In genomic region chr5:57445715-57446037, GRCh38 we compare ENCODE assay signal across 35 cellular contexts. TPM values are rescaled to one million over a fixed set of nuclear protein-coding genes. Genes with fewer than 3 reads are reported as not detected.
DNase-seq lines count a peak whose midpoint lies in the region; ATAC-seq, FAIRE-seq and TF ChIP-seq lines count a peak whose summit lies in the region.
"Had no signal": no experiment of that assay in that cellular context is flagged by ENCODE, and none has a peak within 500 bp of the region (broad histone marks: within the 10 kb centered on the region; RNA-seq: fewer than 3 reads in every experiment).

No MANE protein-coding gene starts in this region.

- no peaks in the 10 kb centered on the region for H3K9me3 Mint-ChIP-seq in astrocyte (ENCODE audit: unreplicated experiment)
- H3K9me3 Mint-ChIP-seq in stimulated activated naive B cell treated with anti-CD40 and anti-IgM and Interleukin-4, amounts not matched to agents 10 μg/mL and 1 μg/mL and 100 μg/mL, for 72 hours, result no peaks in the 10 kb centered on the region

- H3K36me3 Mint-ChIP-seq in astrocyte (ENCODE audit: low read depth, unreplicated experiment), result no peaks in the 10 kb centered on the region
- H3K36me3 Mint-ChIP-seq in stimulated activated naive B cell treated with anti-CD40 and anti-IgM and Interleukin-4, amounts not matched to agents 10 μg/mL and 1 μg/mL and 100 μg/mL, for 72 hours, result no peaks in the 10 kb centered on the region
- H3K36me3 Mint-ChIP-seq: activated naive CD4-positive, alpha-beta T cell treated with anti-CD3 and anti-CD28 coated beads, Interleukin-2, amount 50 U/mL, for 72 hours had no signal

- no peak for TF ChIP-seq EP300 in ovary (IDR thresholded peaks at IDR 0.05)

- H3K27ac ChIP-seq in astrocyte (ENCODE audit: low read depth, low read length) (no peak overlapping the region), right atrium auricular region (peak overlapping the region; percentile 69 to 70), spleen (no peak overlapping the region), ovary (no peak overlapping the region)
- H3K27ac ChIP-seq: colonic mucosa, HL-60, sigmoid colon had no signal

- H3K9me3 ChIP-seq in astrocyte (ENCODE audit: insufficient read depth, low read depth, low read length) (no peaks in the 10 kb centered on the region), right atrium auricular region (no peaks in the 10 kb centered on the region), spleen (no peaks in the 10 kb centered on the region), ovary (no peaks in the 10 kb centered on the region)
- H3K9me3 ChIP-seq: colonic mucosa, sigmoid colon had no signal

- H3K27ac Mint-ChIP-seq in astrocyte (ENCODE audit: unreplicated experiment), result no peak overlapping the region
- peak overlapping the region; percentile 43 for H3K27ac Mint-ChIP-seq in stimulated activated naive B cell treated with anti-CD40 and anti-IgM and Interleukin-4, amounts not matched to agents 10 μg/mL and 1 μg/mL and 100 μg/mL, for 72 hours
- H3K27ac Mint-ChIP-seq: activated naive CD4-positive, alpha-beta T cell treated with anti-CD3 and anti-CD28 coated beads, Interleukin-2, amount 50 U/mL, for 72 hours; CD8-positive, alpha-beta memory T cell; progenitor cell of endocrine pancreas had no signal

- H3K9ac ChIP-seq in astrocyte (ENCODE audit: low read length), result no peak overlapping the region

- no peaks in the 10 kb centered on the region for H3K27me3 Mint-ChIP-seq in astrocyte (ENCODE audit: low read depth, unreplicated experiment)
- H3K27me3 Mint-ChIP-seq in stimulated activated naive B cell treated with anti-CD40 and anti-IgM and Interleukin-4, amounts not matched to agents 10 μg/mL and 1 μg/mL and 100 μg/mL, for 72 hours, result peaks cover 0 to 8% of the 10 kb centered on the region in 2 donors
- H3K27me3 Mint-ChIP-seq: progenitor cell of endocrine pancreas had no signal

- H3K27me3 ChIP-seq in astrocyte (ENCODE audit: insufficient read depth, low read length) (no peaks in the 10 kb centered on the region), right atrium auricular region (no peaks in the 10 kb centered on the region), spleen (replicated peaks in 1 of 7) (peaks cover 0 to 11% (median 0%) of the 10 kb centered on the region in 7 donors), ovary (no peaks in the 10 kb centered on the region)
- H3K27me3 ChIP-seq: colonic mucosa, sigmoid colon had no signal

- no peak overlapping the region for H3K4me2 ChIP-seq in astrocyte (ENCODE audit: low read length)

- TF ChIP-seq CTCF in astrocyte (IDR thresholded peaks at IDR 0.05; ENCODE audit: insufficient read depth, low read depth, low read length), result no peak
- no peak for TF ChIP-seq CTCF in right atrium auricular region (IDR thresholded peaks at IDR 0.05)
- no peak for TF ChIP-seq CTCF in spleen (IDR thresholded peaks at IDR 0.05 in 8 of 11, conservative IDR thresholded peaks at IDR 0.05 in 3 of 11)
- TF ChIP-seq CTCF in ovary (IDR thresholded peaks at IDR 0.05), result no peak

- H3K36me3 ChIP-seq in astrocyte (ENCODE audit: insufficient read depth, low read length) (no peaks in the 10 kb centered on the region), right atrium auricular region (no peaks in the 10 kb centered on the region), spleen (no peaks in the 10 kb centered on the region), ovary (no peaks in the 10 kb centered on the region)
- H3K36me3 ChIP-seq: colonic mucosa, sigmoid colon had no signal

- H4K20me1 ChIP-seq in astrocyte (ENCODE audit: insufficient read depth, low read length), result no peaks in the 10 kb centered on the region

- intact Hi-C loops in Right ventricle myocardium inferior (cut with DNase I) (no loop called here), left ventricle myocardium superior (cut with micrococcal nuclease) (no loop called here), spleen (cut with DNase I; ENCODE audit: low total_unique reads) (no loop called here), ovary (cut with DNase I) (no loop called here)

- H3K4me3 Mint-ChIP-seq in astrocyte (ENCODE audit: unreplicated experiment), result no peak overlapping the region
- no peak overlapping the region for H3K4me3 Mint-ChIP-seq in stimulated activated naive B cell treated with anti-CD40 and anti-IgM and Interleukin-4, amounts not matched to agents 10 μg/mL and 1 μg/mL and 100 μg/mL, for 72 hours
- H3K4me3 Mint-ChIP-seq: CD8-positive, alpha-beta memory T cell had no signal

- 77 to 91% (median 84%) methylated on average over 4 of the region's 4 CpGs for WGBS in spleen, 5 donors
- 85 to 93% (median 93%) methylated on average over 4 of the region's 4 CpGs for WGBS in ovary, 3 donors

- peaks cover 39% of the 10 kb centered on the region for H3K4me1 Mint-ChIP-seq in astrocyte (ENCODE audit: low read depth, unreplicated experiment)
- peaks cover 26 to 51% of the 10 kb centered on the region in 2 donors for H3K4me1 Mint-ChIP-seq in stimulated activated naive B cell treated with anti-CD40 and anti-IgM and Interleukin-4, amounts not matched to agents 10 μg/mL and 1 μg/mL and 100 μg/mL, for 72 hours
- H3K4me1 Mint-ChIP-seq: CD8-positive, alpha-beta memory T cell had no signal

- H3K4me1 ChIP-seq in astrocyte (ENCODE audit: insufficient read depth, low read length) (peaks cover 26% of the 10 kb centered on the region), right atrium auricular region (peaks cover 0 to 21% of the 10 kb centered on the region in 2 donors), spleen (no peaks in the 10 kb centered on the region), ovary (ENCODE audit: insufficient read depth) (peaks cover 15% of the 10 kb centered on the region)
- H3K4me1 ChIP-seq: colonic mucosa, sigmoid colon had no signal

- H2AFZ ChIP-seq in astrocyte (ENCODE audit: low read depth, low read length), result no peak overlapping the region

- TF ChIP-seq POLR2A in spleen (IDR thresholded peaks at IDR 0.05) (no peak), ovary (IDR thresholded peaks at IDR 0.05) (no peak)

- FAIRE-seq in astrocyte (lab: Jason Lieb, UNC), result no peak

- DNase-seq in Right ventricle myocardium inferior (ENCODE audit: missing footprints), result peak; percentile 23
- no peak for DNase-seq in left ventricle myocardium superior
- peak; percentile 31 for DNase-seq in astrocyte (ENCODE audit: low read depth)
- DNase-seq in right atrium auricular region (ENCODE audit: low spot score), result no peak
- DNase-seq in stimulated activated naive B cell treated with anti-CD40 and anti-IgM and Interleukin-4, amounts not matched to agents 10 μg/mL and 1 μg/mL and 100 μg/mL, for 72 hours, result no peak
- DNase-seq in spleen, result no peak
- DNase-seq in ovary, result no peak
- DNase-seq: 8988T; activated CD4-positive, alpha-beta T cell treated with anti-CD3 and anti-CD28 coated beads for 48 hours; activated effector memory CD4-positive, alpha-beta T cell treated with Interleukin-2 at 50 U/mL for 16 hours; activated T-cell treated with anti-CD3 and anti-CD28 coated beads for 4 hours; AML-193; amygdala; CD8-positive, alpha-beta memory T cell; colonic mucosa; DMS 273 treated with DMSO at 0.1 percent for 48 hours; effector CD4-positive, alpha-beta T cell; KG1; mesendoderm; MM.1S; NCI-H1930; NCI-H226; NCI-H526 treated with DMSO at 0.1 percent for 48 hours; PC-3; sigmoid colon; stimulated activated CD4-positive, alpha-beta T cell treated with anti-CD3 and anti-CD28 coated beads, Interleukin-15, amount 100 ng/mL, for 24 hours; stimulated activated naive CD4-positive, alpha-beta T cell had no signal

- H3K4me3 ChIP-seq in astrocyte (ENCODE audit: insufficient read depth, low read depth, low read length) (no peak overlapping the region), right atrium auricular region (no peak overlapping the region), spleen (no peak overlapping the region), ovary (no peak overlapping the region)
- H3K4me3 ChIP-seq: colonic mucosa, sigmoid colon had no signal

- H3K79me2 ChIP-seq in astrocyte (ENCODE audit: insufficient read depth, low read length), result no peaks in the 10 kb centered on the region

- ATAC-seq in Right ventricle myocardium inferior (no peak), left ventricle myocardium superior (no peak), GM18502 (IDR thresholded peaks at IDR 0.05; ENCODE audit: poor library complexity, unreplicated experiment) (no peak)
- ATAC-seq in stimulated activated naive B cell treated with anti-CD40 and anti-IgM and Interleukin-4, amounts not matched to agents 10 μg/mL and 1 μg/mL and 100 μg/mL, for 72 hours (replicated peaks), result no peak
- ATAC-seq: activated naive CD4-positive, alpha-beta T cell treated with anti-CD3 and anti-CD28 coated beads, Interleukin-2, amount 50 U/mL, for 72 hours; HCT116; PC-3 had no signal

RNA-seq across cellular contexts. Expression of gene ACTBL2, which starts 36.9 kb away (rescaled TPM):
- total RNA-seq in Right ventricle myocardium inferior (not detected), left ventricle myocardium superior (not detected), astrocyte (11.6 and 11.8 TPM in 2 replicates), right atrium auricular region (under 1 TPM in 1 of 2 donors, not detected in 1; 0.12 TPM), spleen (not detected), ovary (under 1 TPM in 1 of 7 donors, not detected in 6; 0.23 TPM)
- polyA plus RNA-seq in spleen (not detected), ovary (not detected)
- total RNA-seq: activated naive CD4-positive, alpha-beta T cell treated with anti-CD3 and anti-CD28 coated beads, Interleukin-2, amount 50 U/mL, for 72 hours; CD8-positive, alpha-beta memory T cell; colonic mucosa; myocyte; progenitor cell of endocrine pancreas; sigmoid colon; temporal lobe; urinary bladder had no signal
- polyA plus RNA-seq: CD8-positive, alpha-beta memory T cell; sigmoid colon; urinary bladder had no signal

Comparison
In these comparisons a context has a peak if more than half of its experiments do, and no peak if none do; other contexts are left out.
1. DNase-seq: peak in Right ventricle myocardium inferior (single experiment) and astrocyte (single experiment); none in left ventricle myocardium superior (single experiment), right atrium auricular region (single experiment), stimulated activated naive B cell treated with anti-CD40 and anti-IgM and Interleukin-4, amounts not matched to agents 10 μg/mL and 1 μg/mL and 100 μg/mL, for 72 hours (single experiment), spleen (single experiment) and ovary (0 of 5).
2. H3K27ac ChIP-seq: peak in right atrium auricular region (2 of 2); none in astrocyte (single experiment), spleen (0 of 8) and ovary (0 of 2).
3. RNA of gene ACTBL2, which starts 36.9 kb away (total RNA-seq): 11.6 to 11.8 TPM in astrocyte; 0.12 TPM in right atrium auricular region, not detected in Right ventricle myocardium inferior (single experiment), not detected in left ventricle myocardium superior (single experiment), not detected in spleen and 0.23 TPM in ovary; every median in the first group is over 10 times any median in the second.